17 cellular contexts compared by ENCODE assay signal in genomic region chr5:102998224-102998623, GRCh38.
A peak's percentile ranks its signal among the peaks of the same experiment; 100 is the strongest.
DNase-seq lines count a peak whose midpoint lies in the region; ATAC-seq, FAIRE-seq and TF ChIP-seq lines count a peak whose summit lies in the region.
"Had no signal": no experiment of that assay in that cellular context is flagged by ENCODE, and none has a peak within 500 bp of the region (broad histone marks: within the 10 kb centered on the region; RNA-seq: fewer than 3 reads in every experiment).

No MANE protein-coding gene starts in this region.

- intact Hi-C loops in IMR-90 (cut with micrococcal nuclease): no loop called here

- no peak overlapping the region for H2BK5ac ChIP-seq in IMR-90 (ENCODE audit: low read depth, low read length, poor library complexity, severe bottlenecking)

- H4K8ac ChIP-seq in IMR-90 (ENCODE audit: low read depth in 2 of 2, low read length in 2 of 2): no peak overlapping the region

- H3K9ac ChIP-seq in IMR-90 (ENCODE audit: low read depth, low read length): no peak overlapping the region

- no peak overlapping the region for H2AK9ac ChIP-seq in IMR-90 (replicated peaks; ENCODE audit: low read depth, low read length, poor library complexity)

- H3K4ac ChIP-seq in IMR-90 (ENCODE audit: low read depth, low read length): no peak overlapping the region

- H3K27ac ChIP-seq in IMR-90 (ENCODE audit: insufficient read depth, low read length) (no peak overlapping the region), substantia nigra (ENCODE audit: low read depth, low read length, poor library complexity, severe bottlenecking) (no peak overlapping the region)
- H3K27ac ChIP-seq: A549, C4-2B, HL-60 had no signal

- TF ChIP-seq POLR2A in IMR-90 (IDR thresholded peaks at IDR 0.05; ENCODE audit: low read depth, low read length): no peak

- in situ Hi-C loops in IMR-90 (cut with MboI; ENCODE audit: low sequenced_read_pairs): no loop called here

- no peak overlapping the region for H3K18ac ChIP-seq in IMR-90 (ENCODE audit: low read depth, low read length)

- H2BK20ac ChIP-seq in IMR-90 (ENCODE audit: low read depth, low read length): no peak overlapping the region

- H4K20me1 ChIP-seq in IMR-90 (ENCODE audit: insufficient read depth, low read length): no peaks in the 10 kb centered on the region

- TF ChIP-seq RAD21 in IMR-90 (IDR thresholded peaks at IDR 0.05; ENCODE audit: low read length): no peak

- BruUV-seq in IMR-90 (replicated peaks; lab: Mats Ljungman, UMichigan): no TSS peak

- H2BK15ac ChIP-seq in IMR-90 (ENCODE audit: low read depth, low read length): no peak overlapping the region

- H3K56ac ChIP-seq in IMR-90 (ENCODE audit: extremely low read depth, insufficient read depth, low read length): no peak overlapping the region

- no peak overlapping the region for H4K5ac ChIP-seq in IMR-90 (ENCODE audit: low read depth, low read length)

- POLR2A ChIA-PET in IMR-90 (lab: Charles Lee; ENCODE audit: unreplicated experiment): no interaction called here

- H2AFZ ChIP-seq in IMR-90 (replicated peaks; ENCODE audit: low read length, poor library complexity): no peak overlapping the region

- TF ChIP-seq CTCF in IMR-90 (conservative IDR thresholded peaks at IDR 0.05; ENCODE audit: low read depth, low read length) (no peak), epithelial cell of esophagus (IDR thresholded peaks at IDR 0.05; ENCODE audit: insufficient read depth, low read depth, low read length, missing control alignments) (no peak)

- no peaks in the 10 kb centered on the region; a peak in 1 of 4 replicates for H3K79me1 ChIP-seq in IMR-90 (ENCODE audit: low read depth in 1 of 2, low read length in 2 of 2)

- H2BK120ac ChIP-seq in IMR-90 (ENCODE audit: low read depth, low read length): no peak overlapping the region

- H3K27me3 ChIP-seq in IMR-90 (ENCODE audit: control insufficient read depth, insufficient read depth, low read length): no peaks in the 10 kb centered on the region
- H3K27me3 ChIP-seq: BE2C had no signal

- peak; percentile 56 for FAIRE-seq in islet of Langerhans (lab: Jason Lieb, UNC)
- FAIRE-seq: A549, G401.6, GM12891 had no signal

- CTCF ChIA-PET in IMR-90 (lab: Yijun Ruan, JAX): interaction anchor here (0.5 kb wide), 1 partner anchor 169 kb away, joined by 3 read pairs; no protein-coding TSS in a partner anchor

- no peaks in the 10 kb centered on the region for H3K9me3 ChIP-seq in IMR-90 (ENCODE audit: control insufficient read depth, insufficient read depth, low read length)
- H3K9me3 ChIP-seq: A549, BE2C, HAP-1 had no signal

- no peak overlapping the region for H2AK5ac ChIP-seq in IMR-90 (ENCODE audit: low read depth, low read length)

- WGBS in IMR-90 (ENCODE audit: extremely low coverage in 2 of 2, insufficient read length in 1 of 2), 2 experiments: no CpG with 5 or more reads among the region's 2 CpGs

- H3K9me1 ChIP-seq in IMR-90 (ENCODE audit: insufficient read depth, low read length): peaks cover 2% of the 10 kb centered on the region

- peaks cover 6% of the 10 kb centered on the region for H3K36me3 ChIP-seq in IMR-90 (ENCODE audit: control insufficient read depth, insufficient read depth, low read length)
- H3K36me3 ChIP-seq: BE2C, HAP-1 had no signal

- no peak overlapping the region for H3K4me2 ChIP-seq in IMR-90 (ENCODE audit: low read depth, low read length)
- H3K4me2 ChIP-seq: A549 had no signal

- no peak overlapping the region for H3K14ac ChIP-seq in IMR-90 (replicated peaks; ENCODE audit: low read depth, low read length)

- dilution Hi-C loops in IMR-90 (cut with HindIII; ENCODE audit: low sequenced_read_pairs, unreplicated experiment): no loop called here

- no peak for ATAC-seq in IMR-90 (ENCODE audit: low read depth)
- no peak for ATAC-seq in HG03045 (IDR thresholded peaks at IDR 0.05; ENCODE audit: unreplicated experiment)
- ATAC-seq: A549 had no signal

- no peak overlapping the region for H3K23ac ChIP-seq in IMR-90 (ENCODE audit: low read depth, low read length)

- DNase-seq in IMR-90 (peak; percentile 10), NCI-H69 (lab: John Stamatoyannopoulos, UW) (peak; percentile 34), epithelial cell of esophagus (ENCODE audit: low read depth) (peak; percentile 7), iPS-NIHi7 (ENCODE audit: extremely low spot score) (no peak), substantia nigra (lab: John Stamatoyannopoulos, UW) (no peak)
- DNase-seq: BE2C; CD4-positive, alpha-beta memory T cell; DMS79; GOT3 had no signal

- 0 out of 2 replicates have a peak, but pooled peaks cover 2% of the 10 kb centered on the region for H3K4me1 ChIP-seq in IMR-90 (ENCODE audit: control insufficient read depth, insufficient read depth, low read length)
- H3K4me1 ChIP-seq: A549, BE2C, HAP-1 had no signal

- no peak overlapping the region for H3K4me3 ChIP-seq in IMR-90 (ENCODE audit: insufficient read depth, low read depth, low read length)
- no peak overlapping the region for H3K4me3 ChIP-seq in epithelial cell of esophagus (ENCODE audit: low read length)
- H3K4me3 ChIP-seq: A549, HAP-1 had no signal

- H4K91ac ChIP-seq in IMR-90 (ENCODE audit: insufficient read depth, low read depth, low read length): no peak overlapping the region

TF ChIP-seq in IMR-90, 13 proteins besides CTCF, POLR2A, EP300 and RAD21:
- no peak for TF ChIP-seq ELK1 (IDR thresholded peaks at IDR 0.05; ENCODE audit: borderline replicate concordance, low read depth, low read length)

Comparison
In these comparisons a context has a peak if more than half of its experiments do, and no peak if none do; other contexts are left out.
1. DNase-seq: peak in IMR-90 (single experiment), NCI-H69 (single experiment) and epithelial cell of esophagus (single experiment); none in iPS-NIHi7 (single experiment) and substantia nigra (0 of 49).